ENCODE assay signal across 16 cellular contexts in the genomic region with DNA sequence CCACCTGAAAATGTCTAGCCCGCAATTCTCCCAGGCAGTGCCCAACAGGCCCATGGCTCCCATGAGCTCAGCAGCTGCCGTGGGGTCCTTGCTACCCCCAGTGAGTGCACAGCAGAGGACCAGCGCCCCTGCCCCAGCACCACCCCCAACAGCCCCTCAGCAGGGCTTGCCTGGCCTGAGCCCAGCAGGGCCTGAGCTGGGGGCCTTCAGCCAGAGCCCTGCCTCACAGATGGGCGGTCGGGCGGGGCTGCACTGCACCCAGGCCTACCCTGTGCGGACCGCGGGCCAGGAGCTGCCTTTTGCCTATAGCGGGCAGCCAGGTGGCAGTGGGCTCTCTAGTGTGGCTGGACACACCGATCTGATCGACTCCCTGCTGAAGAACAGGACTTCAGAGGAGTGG. TPM values are rescaled to one million over a fixed set of nuclear protein-coding genes. Genes with fewer than 3 reads are reported as not detected.
"Had no signal": no experiment of that assay in that cellular context is flagged by ENCODE, and none has a peak within 500 bp of the region (broad histone marks: within the 10 kb centered on the region; RNA-seq: fewer than 3 reads in every experiment).

No MANE protein-coding gene starts in this region.

- H3K9me3 ChIP-seq: colonic mucosa, ovary, right lobe of liver, suprapubic skin, thyroid gland, uterus had no signal

- FAIRE-seq: keratinocyte had no signal

- H3K27me3 ChIP-seq: colonic mucosa, foreskin keratinocyte, ovary, right lobe of liver, suprapubic skin, thyroid gland, uterus had no signal

- H3K27ac ChIP-seq: colonic mucosa, foreskin keratinocyte, ovary, right lobe of liver, suprapubic skin, thyroid gland, uterus had no signal

- H3K36me3 ChIP-seq: ovary, uterus had no signal

- H3K4me1 ChIP-seq: colonic mucosa, foreskin keratinocyte, right lobe of liver, thyroid gland, uterus had no signal

- ATAC-seq: foreskin keratinocyte; left colon; naive thymus-derived CD8-positive, alpha-beta T cell had no signal

- H3K4me3 ChIP-seq: colonic mucosa, ovary, right lobe of liver, suprapubic skin, thyroid gland, uterus had no signal

- DNase-seq: colonic mucosa; dermis blood vessel endothelial cell; foreskin keratinocyte; immature natural killer cell; left colon; mesendoderm; naive thymus-derived CD8-positive, alpha-beta T cell; ovary; right lobe of liver; stimulated activated CD4-positive, alpha-beta T cell treated with anti-CD3 and anti-CD28 coated beads, Interleukin-2, amount 100 ng/mL, for 24 hours; stimulated activated CD4-positive, alpha-beta T cell treated with anti-CD3 and anti-CD28 coated beads, Interleukin-4, amount 100 ng/mL, for 4 hours; stimulated activated naive CD4-positive, alpha-beta T cell; thyroid gland; uterus had no signal

RNA-seq across cellular contexts. Expression of a gene that starts 19.3 kb away (rescaled TPM):
- polyA plus RNA-seq: keratinocyte had no signal
